9 cellular contexts compared by ENCODE assay signal in the genomic region with DNA sequence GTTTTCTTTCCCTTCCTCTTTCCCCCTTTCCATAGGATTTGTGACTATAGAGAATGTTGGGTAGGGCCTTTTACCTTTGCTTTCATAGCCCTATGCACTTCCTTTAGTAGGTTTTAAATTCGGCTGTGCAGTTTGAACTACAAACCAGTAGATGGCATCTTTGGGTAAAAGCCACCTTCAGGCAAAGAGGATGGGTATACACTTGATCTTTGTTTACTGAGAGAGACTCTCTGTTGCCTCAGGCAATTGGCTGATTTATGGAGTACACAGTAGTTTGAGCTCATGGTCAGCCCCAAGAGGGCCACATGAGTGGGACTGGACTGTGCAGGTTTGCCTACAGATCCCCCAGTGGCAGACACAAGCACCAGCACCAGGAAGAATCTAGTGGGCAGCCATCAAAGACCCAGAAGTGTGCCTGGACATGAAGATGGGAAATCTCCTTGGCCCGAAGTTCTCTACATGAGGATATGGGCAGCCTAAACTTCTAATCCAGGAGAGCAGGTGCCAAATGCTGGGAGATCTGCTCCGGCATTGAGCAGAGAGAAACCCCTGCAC.
DNase-seq lines count a peak whose midpoint lies in the region; ATAC-seq, FAIRE-seq and TF ChIP-seq lines count a peak whose summit lies in the region.
"Had no signal": no experiment of that assay in that cellular context is flagged by ENCODE, and none has a peak within 500 bp of the region (broad histone marks: within the 10 kb centered on the region; RNA-seq: fewer than 3 reads in every experiment).

No MANE protein-coding gene starts in this region.

- no peak overlapping the region for H2AFZ ChIP-seq in Karpas-422 (ENCODE audit: low read length)

- DNase-seq in Karpas-422, result peak; percentile 79
- no peak for DNase-seq in RWPE2 (ENCODE audit: low spot score)
- DNase-seq in left lobe of liver (ENCODE audit: low spot score), result no peak
- DNase-seq in H54 (ENCODE audit: insufficient read length, low spot score), result no peak
- DNase-seq in cortex of kidney (lab: John Stamatoyannopoulos, UW), result no peak
- DNase-seq in middle frontal gyrus (ENCODE audit: extremely low spot score, low spot score), result no peak

- H3K27me3 ChIP-seq in DOHH2 (ENCODE audit: control insufficient read depth, low read length) (no peaks in the 10 kb centered on the region), Karpas-422 (ENCODE audit: low read length) (no peaks in the 10 kb centered on the region), RWPE2 (ENCODE audit: insufficient read depth, poor library complexity, severe bottlenecking) (no peaks in the 10 kb centered on the region)

- TF ChIP-seq CTCF in DOHH2 (IDR thresholded peaks at IDR 0.05; ENCODE audit: low read depth, low read length, poor library complexity, severe bottlenecking), result peak; percentile 71
- TF ChIP-seq CTCF in RWPE2 (IDR thresholded peaks at IDR 0.05; ENCODE audit: poor library complexity, severe bottlenecking), result peak; percentile 68

- H3K79me2 ChIP-seq in DOHH2 (ENCODE audit: control insufficient read depth, low read length) (no peaks in the 10 kb centered on the region), Karpas-422 (ENCODE audit: low read length) (no peaks in the 10 kb centered on the region)

- H3K27ac ChIP-seq in DOHH2 (ENCODE audit: low read depth, low read length), result no peak overlapping the region
- H3K27ac ChIP-seq in Karpas-422 (ENCODE audit: low read length), result no peak overlapping the region
- no peak overlapping the region for H3K27ac ChIP-seq in RWPE2 (ENCODE audit: poor library complexity, severe bottlenecking)
- H3K27ac ChIP-seq: epithelial cell of prostate had no signal

- ATAC-seq in RWPE2 (ENCODE audit: low read depth) (peak; percentile 65), left lobe of liver (peak; percentile 90), GM21529 (IDR thresholded peaks at IDR 0.05; ENCODE audit: unreplicated experiment) (no peak)

- TF ChIP-seq POLR2A in H54 (IDR thresholded peaks at IDR 0.05; ENCODE audit: low read depth, low read length), result no peak

- H3K36me3 ChIP-seq in DOHH2 (ENCODE audit: control insufficient read depth, low read length), result no peaks in the 10 kb centered on the region
- H3K36me3 ChIP-seq in Karpas-422 (ENCODE audit: insufficient read depth, low read length), result no peaks in the 10 kb centered on the region
- no peaks in the 10 kb centered on the region for H3K36me3 ChIP-seq in RWPE2 (ENCODE audit: low read depth)

- H3F3A ChIP-seq in DOHH2 (ENCODE audit: control insufficient read depth, insufficient read depth), result no peaks in the 10 kb centered on the region

- H3K9me2 ChIP-seq in DOHH2 (replicated peaks; ENCODE audit: control insufficient read depth, low read length) (no peaks in the 10 kb centered on the region), Karpas-422 (replicated peaks; ENCODE audit: insufficient read depth, low read length) (no peaks in the 10 kb centered on the region)

- H4K20me1 ChIP-seq in DOHH2 (ENCODE audit: control insufficient read depth, insufficient read depth, low read depth, low read length), result no peaks in the 10 kb centered on the region
- H4K20me1 ChIP-seq in Karpas-422 (ENCODE audit: insufficient read depth, low read depth, low read length), result no peaks in the 10 kb centered on the region

- no peak overlapping the region for H3K9ac ChIP-seq in Karpas-422 (ENCODE audit: low read length)

- FAIRE-seq in H54 (lab: Jason Lieb, UNC), result no peak

- H3K4me1 ChIP-seq in DOHH2 (ENCODE audit: control insufficient read depth, low read length) (no peaks in the 10 kb centered on the region), Karpas-422 (ENCODE audit: low read length) (no peaks in the 10 kb centered on the region), RWPE2 (ENCODE audit: insufficient read depth, poor library complexity, severe bottlenecking) (no peaks in the 10 kb centered on the region)

- no peak overlapping the region for H3K4me2 ChIP-seq in DOHH2 (ENCODE audit: low read length)
- H3K4me2 ChIP-seq in Karpas-422 (ENCODE audit: low read depth, low read length, poor library complexity, severe bottlenecking), result no peak overlapping the region

- H3K9me3 ChIP-seq in DOHH2 (ENCODE audit: control insufficient read depth, insufficient read depth, low read length) (no peaks in the 10 kb centered on the region), Karpas-422 (ENCODE audit: low read length) (no peaks in the 10 kb centered on the region), RWPE2 (ENCODE audit: severe bottlenecking) (no peaks in the 10 kb centered on the region)

- H3K4me3 ChIP-seq in DOHH2 (ENCODE audit: low read length) (no peak overlapping the region), Karpas-422 (ENCODE audit: low read length) (no peak overlapping the region), RWPE2 (ENCODE audit: severe bottlenecking) (no peak overlapping the region)
